ENCODE assay signal across 28 cellular contexts in genomic region chr14:63689132-63689531, GRCh38.
"Had no signal": no experiment of that assay in that cellular context is flagged by ENCODE, and none has a peak within 500 bp of the region (broad histone marks: within the 10 kb centered on the region; RNA-seq: fewer than 3 reads in every experiment).

No MANE protein-coding gene starts in this region.

- H3K4me1 Mint-ChIP-seq: nephron; neural progenitor cell; stimulated activated effector memory CD8-positive, alpha-beta T cell treated with anti-CD3 and anti-CD28 coated beads, Interleukin-12 subunit alpha, Interleukin-12 subunit beta, amount 100 ng/mL, for 72 hours had no signal

- H3K27ac Mint-ChIP-seq: natural killer cell; nephron; neural progenitor cell; progenitor cell of endocrine pancreas; stimulated activated effector memory CD8-positive, alpha-beta T cell treated with anti-CD3 and anti-CD28 coated beads, Interleukin-12 subunit alpha, Interleukin-12 subunit beta, amount 100 ng/mL, for 72 hours; stimulated activated naive B cell treated with anti-CD40 and anti-IgM and Interleukin-4, amounts not matched to agents 10 μg/mL and 1 μg/mL and 100 μg/mL, for 72 hours; stimulated activated naive CD8-positive, alpha-beta T cell treated with anti-CD3 and anti-CD28 coated beads, Interleukin-15, Interleukin-2, amounts not matched to agents 100 ng/mL and 50 ng/mL, for 24 hours; type B pancreatic cell had no signal

- H3K36me3 ChIP-seq: neural progenitor cell, ovary, thyroid gland, uterus had no signal

- H2AFZ ChIP-seq: neural progenitor cell, parathyroid adenoma had no signal

- H3K4me3 Mint-ChIP-seq: natural killer cell; nephron; neural progenitor cell; stimulated activated effector memory CD8-positive, alpha-beta T cell treated with anti-CD3 and anti-CD28 coated beads, Interleukin-12 subunit alpha, Interleukin-12 subunit beta, amount 100 ng/mL, for 72 hours; stimulated activated naive B cell treated with anti-CD40 and anti-IgM and Interleukin-4, amounts not matched to agents 10 μg/mL and 1 μg/mL and 100 μg/mL, for 72 hours; stimulated activated naive CD8-positive, alpha-beta T cell treated with anti-CD3 and anti-CD28 coated beads, Interleukin-15, Interleukin-2, amounts not matched to agents 100 ng/mL and 50 ng/mL, for 24 hours; type B pancreatic cell had no signal

- H3K27ac ChIP-seq: neural progenitor cell, ovary, parathyroid adenoma, psoas muscle, right lobe of liver, sigmoid colon, stomach, thoracic aorta, thyroid gland, tibial nerve, upper lobe of right lung, uterus had no signal

- DNase-seq: natural killer cell; occipital lobe; ovary; posterior cingulate gyrus; psoas muscle; right cardiac atrium; right lobe of liver; sigmoid colon; small intestine; stimulated activated CD4-positive, alpha-beta T cell treated with anti-CD3 and anti-CD28 coated beads, Interleukin-15, amount 100 ng/mL, for 24 hours; stimulated activated CD4-positive, alpha-beta T cell treated with anti-CD3 and anti-CD28 coated beads, Interleukin-2, amount 100 ng/mL, for 24 hours; stimulated activated CD4-positive, alpha-beta T cell treated with anti-CD3 and anti-CD28 coated beads, Interleukin-2, amount 100 ng/mL, for 48 hours; stimulated activated CD4-positive, alpha-beta T cell treated with anti-CD3 and anti-CD28 coated beads, Interleukin-4, amount 100 ng/mL, for 24 hours; stimulated activated naive B cell treated with anti-CD40 and anti-IgM and Interleukin-4, amounts not matched to agents 10 μg/mL and 1 μg/mL and 100 μg/mL, for 72 hours; stimulated activated naive CD4-positive, alpha-beta T cell treated with Interleukin-2 at 50 U/mL for 16 hours; stomach; thyroid gland; upper lobe of right lung; uterus had no signal

- H3K27me3 ChIP-seq: neural progenitor cell, ovary, right lobe of liver, sigmoid colon, stomach, thyroid gland, tibial nerve, upper lobe of right lung, uterus had no signal

- FAIRE-seq: small intestine had no signal

- ATAC-seq: natural killer cell; psoas muscle; right cardiac atrium; right lobe of liver; stimulated activated effector memory CD8-positive, alpha-beta T cell treated with anti-CD3 and anti-CD28 coated beads, Interleukin-12 subunit alpha, Interleukin-12 subunit beta, amount 100 ng/mL, for 72 hours; stimulated activated naive B cell treated with anti-CD40 and anti-IgM and Interleukin-4, amounts not matched to agents 10 μg/mL and 1 μg/mL and 100 μg/mL, for 72 hours; upper lobe of right lung had no signal

- H3K9me3 ChIP-seq: ovary, psoas muscle, right lobe of liver, sigmoid colon, stomach, thoracic aorta, thyroid gland, tibial nerve, upper lobe of right lung, uterus had no signal

- H3K9me3 Mint-ChIP-seq: natural killer cell; nephron; neural progenitor cell; stimulated activated effector memory CD8-positive, alpha-beta T cell treated with anti-CD3 and anti-CD28 coated beads, Interleukin-12 subunit alpha, Interleukin-12 subunit beta, amount 100 ng/mL, for 72 hours; stimulated activated naive B cell treated with anti-CD40 and anti-IgM and Interleukin-4, amounts not matched to agents 10 μg/mL and 1 μg/mL and 100 μg/mL, for 72 hours; stimulated activated naive CD8-positive, alpha-beta T cell treated with anti-CD3 and anti-CD28 coated beads, Interleukin-15, Interleukin-2, amounts not matched to agents 100 ng/mL and 50 ng/mL, for 24 hours; type B pancreatic cell had no signal

- H3K4me1 ChIP-seq: neural progenitor cell, parathyroid adenoma, psoas muscle, right lobe of liver, sigmoid colon, stomach, thyroid gland, tibial nerve, upper lobe of right lung, uterus had no signal

- H3K4me3 ChIP-seq: neural progenitor cell, ovary, psoas muscle, right lobe of liver, sigmoid colon, stomach, thoracic aorta, thyroid gland, tibial nerve, upper lobe of right lung, uterus had no signal

- H3K27me3 Mint-ChIP-seq: progenitor cell of endocrine pancreas; stimulated activated naive B cell treated with anti-CD40 and anti-IgM and Interleukin-4, amounts not matched to agents 10 μg/mL and 1 μg/mL and 100 μg/mL, for 72 hours; stimulated activated naive CD8-positive, alpha-beta T cell treated with anti-CD3 and anti-CD28 coated beads, Interleukin-15, Interleukin-2, amounts not matched to agents 100 ng/mL and 50 ng/mL, for 24 hours; type B pancreatic cell had no signal

- H3K4me2 ChIP-seq: neural progenitor cell had no signal

- H3K36me3 Mint-ChIP-seq: natural killer cell had no signal

- H3K9ac ChIP-seq: neural progenitor cell, parathyroid adenoma had no signal
